17 cellular contexts compared by ENCODE assay signal in the genomic region with DNA sequence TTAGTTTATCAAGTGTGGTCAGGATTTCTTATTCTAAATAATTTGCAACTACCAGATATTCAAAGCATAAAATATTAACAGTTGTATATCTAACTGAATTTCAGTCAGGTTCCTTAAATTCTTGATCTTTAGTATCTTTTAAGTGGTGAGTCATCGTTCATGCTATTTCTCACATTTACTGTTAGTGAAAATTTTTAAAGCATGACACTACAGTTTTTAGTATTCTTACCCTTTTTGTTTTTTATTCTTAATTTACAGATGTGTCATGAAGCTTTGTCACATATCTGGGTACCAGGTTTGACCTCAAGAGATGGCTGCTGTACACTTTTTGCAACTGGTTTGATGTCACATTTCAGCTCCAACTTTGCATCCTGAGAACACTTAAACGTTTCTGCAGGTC. TPM values are rescaled to one million over a fixed set of nuclear protein-coding genes. Genes with fewer than 3 reads are reported as not detected.
A peak's percentile ranks its signal among the peaks of the same experiment; 100 is the strongest.
DNase-seq lines count a peak whose midpoint lies in the region; ATAC-seq, FAIRE-seq and TF ChIP-seq lines count a peak whose summit lies in the region.
"Had no signal": no experiment of that assay in that cellular context is flagged by ENCODE, and none has a peak within 500 bp of the region (broad histone marks: within the 10 kb centered on the region; RNA-seq: fewer than 3 reads in every experiment).

No MANE protein-coding gene starts in this region.

- ATAC-seq in Right ventricle myocardium inferior = no peak
- ATAC-seq in GM12878 = no peak
- no peak for ATAC-seq in HG02610 (IDR thresholded peaks at IDR 0.05; ENCODE audit: unreplicated experiment)

- no TSS peak for BruUV-seq in GM12878 (replicated peaks; lab: Mats Ljungman, UMichigan)
- BruUV-seq in Caco-2 (replicated peaks; lab: Mats Ljungman, UMichigan) = no TSS peak

- no peak for FAIRE-seq in GM12878 (lab: Jason Lieb, UNC)
- FAIRE-seq: frontal cortex had no signal

- H3K4me2 ChIP-seq in GM12878 (ENCODE audit: control insufficient read depth, insufficient read depth) = no peak overlapping the region

- H3K9me3 Mint-ChIP-seq in stimulated activated naive CD8-positive, alpha-beta T cell treated with anti-CD3 and anti-CD28 coated beads, Interleukin-15, Interleukin-2, amounts not matched to agents 100 ng/mL and 50 ng/mL, for 24 hours = no peaks in the 10 kb centered on the region
- H3K9me3 Mint-ChIP-seq in Caco-2 (ENCODE audit: unreplicated experiment) = no peaks in the 10 kb centered on the region
- H3K9me3 Mint-ChIP-seq: activated CD4-positive, alpha-beta T cell treated with anti-CD3 and anti-CD28 coated beads, Interleukin-2, amount 10 ng/mL, durations not matched to agents 7 days and 5 days had no signal

- TF ChIP-seq EP300 in GM12878 (IDR thresholded peaks at IDR 0.05; ENCODE audit: borderline replicate concordance in 1 of 2, control insufficient read depth in 1 of 2, low read depth in 2 of 2, low read length in 2 of 2) = no peak

- CTCF ChIA-PET in GM12878 (lab: Yijun Ruan, JAX) = interaction anchor here (1.3 kb wide), 1 partner anchor 88 kb away, joined by 4 read pairs; no protein-coding TSS in a partner anchor
- CTCF ChIA-PET in Caco-2 (lab: Charles Lee) = no interaction called here

- RAD21 ChIA-PET in GM12878 (lab: Charles Lee; ENCODE audit: unreplicated experiment) = interaction anchor here (1.0 kb wide), 1 partner anchor 22 kb away, joined by 3 read pairs; a partner anchor contains a TSS

- H3K27ac ChIP-seq in left ventricle myocardium inferior (replicated peaks) = peak overlapping the region; percentile 76
- peak overlapping the region; percentile 69; the same call in 1 of the 2 replicates for H3K27ac ChIP-seq in HUES6 (ENCODE audit: low read depth, low read length)
- H3K27ac ChIP-seq in GM12878 (ENCODE audit: control insufficient read depth, insufficient read depth) = no peak overlapping the region
- H3K27ac ChIP-seq: neutrophil, vagina had no signal

- TF ChIP-seq POLR2A in GM12878 (IDR thresholded peaks at IDR 0.05; ENCODE audit: low read depth, low read length) = no peak

- in situ Hi-C loops in GM12878 (cut with MboI) = no loop called here

- peak overlapping the region; percentile 65 for H3K27ac Mint-ChIP-seq in stimulated activated naive CD8-positive, alpha-beta T cell treated with anti-CD3 and anti-CD28 coated beads, Interleukin-15, Interleukin-2, amounts not matched to agents 100 ng/mL and 50 ng/mL, for 24 hours
- no peak overlapping the region for H3K27ac Mint-ChIP-seq in Caco-2 (ENCODE audit: unreplicated experiment)

- SMC1A ChIA-PET in GM12878 (lab: Charles Lee; ENCODE audit: uncharacterized antibody, unreplicated experiment) = interaction anchor here (0.9 to 3.5 kb wide), 4 partner anchors 11 to 201 kb away, joined by 3 to 14 read pairs (median 6); a partner anchor contains a TSS

- no peaks in the 10 kb centered on the region for H3K27me3 Mint-ChIP-seq in stimulated activated naive CD8-positive, alpha-beta T cell treated with anti-CD3 and anti-CD28 coated beads, Interleukin-15, Interleukin-2, amounts not matched to agents 100 ng/mL and 50 ng/mL, for 24 hours
- H3K27me3 Mint-ChIP-seq in Caco-2 (ENCODE audit: insufficient read depth, unreplicated experiment) = no peaks in the 10 kb centered on the region
- H3K27me3 Mint-ChIP-seq: activated CD4-positive, alpha-beta T cell treated with anti-CD3 and anti-CD28 coated beads, Interleukin-2, amount 10 ng/mL, durations not matched to agents 7 days and 5 days had no signal

- H3K79me2 ChIP-seq in GM12878 (ENCODE audit: control insufficient read depth, insufficient read depth, low read length) = peaks cover 4% of the 10 kb centered on the region

- H3K9me3 ChIP-seq in left ventricle myocardium inferior (replicated peaks) = no peaks in the 10 kb centered on the region
- H3K9me3 ChIP-seq in HUES6 (ENCODE audit: control insufficient read depth, insufficient read depth, low read depth, low read length) = no peaks in the 10 kb centered on the region
- H3K9me3 ChIP-seq in GM12878 (replicated peaks; ENCODE audit: control insufficient read depth, insufficient read depth, low read length) = no peaks in the 10 kb centered on the region
- H3K9me3 ChIP-seq in Caco-2 = no peaks in the 10 kb centered on the region
- H3K9me3 ChIP-seq: neutrophil, vagina had no signal

- TF ChIP-seq RAD21 in GM12878 (IDR thresholded peaks at IDR 0.05; ENCODE audit: insufficient read depth, low read depth, low read length) = no peak

- no peak for DNase-seq in left ventricle myocardium inferior
- no peak for DNase-seq in Right ventricle myocardium inferior (ENCODE audit: missing footprints)
- no peak for DNase-seq in GM12878 (ENCODE audit: low read depth, low spot score)
- DNase-seq in Caco-2 = no peak
- DNase-seq: activated CD4-positive, alpha-beta T cell treated with anti-CD3 and anti-CD28 coated beads, Interleukin-2, amount 10 ng/mL, durations not matched to agents 7 days and 5 days; activated gamma-delta T cell treated with Interleukin-2 at 50 U/mL for 16 hours; C1 segment of cervical spinal cord; H7; NCI-H1048; NCI-H2171 treated with DMSO at 0.1 percent for 48 hours had no signal

- no peak for TF ChIP-seq CTCF in left ventricle myocardium inferior (IDR thresholded peaks at IDR 0.05; ENCODE audit: borderline replicate concordance)
- TF ChIP-seq CTCF in GM12878 (IDR thresholded peaks at IDR 0.05 in 2 of 3, conservative IDR thresholded peaks at IDR 0.05 in 1 of 3; ENCODE audit: control insufficient read depth in 2 of 3, extremely low read depth in 1 of 3, insufficient read depth in 1 of 3, low read depth in 3 of 3, low read length in 3 of 3) = no peak
- no peak for TF ChIP-seq CTCF in Caco-2 (IDR thresholded peaks at IDR 0.05; ENCODE audit: insufficient read depth in 1 of 2, low read depth in 1 of 2, low read length in 1 of 2, severe bottlenecking in 1 of 2, unreplicated experiment in 1 of 2)

- WGBS in GM12878 (ENCODE audit: insufficient coverage, insufficient replicate concordance, low lambda C conversion rate, missing lambda C conversion rate) = 6% methylated on average over 2 of the region's 2 CpGs

- H3K4me3 ChIP-seq in left ventricle myocardium inferior (no peak overlapping the region), HUES6 (ENCODE audit: low read depth, low read length) (no peak overlapping the region), GM12878 (no peak overlapping the region), Caco-2 (ENCODE audit: low read depth, low read length) (no peak overlapping the region)
- H3K4me3 ChIP-seq: skin epidermis, vagina had no signal

- no peaks in the 10 kb centered on the region; the same call in 1 of the 2 replicates for H4K20me1 ChIP-seq in GM12878 (ENCODE audit: control insufficient read depth, insufficient read depth)

- intact Hi-C loops in left ventricle myocardium inferior (cut with micrococcal nuclease) (no loop called here), Right ventricle myocardium inferior (cut with DNase I) (no loop called here), GM12878 (cut with micrococcal nuclease; ENCODE audit: unreplicated experiment) (no loop called here), Caco-2 (cut with micrococcal nuclease; ENCODE audit: unreplicated experiment) (no loop called here)

- POLR2A ChIA-PET in GM12878 (lab: Charles Lee) (interaction anchor here (1.2 kb wide), 1 partner anchor 23 kb away, joined by 5 read pairs; a partner anchor contains a TSS), Caco-2 (lab: Charles Lee) (no interaction called here)

- peaks cover 33% of the 10 kb centered on the region for H3K4me1 Mint-ChIP-seq in stimulated activated naive CD8-positive, alpha-beta T cell treated with anti-CD3 and anti-CD28 coated beads, Interleukin-15, Interleukin-2, amounts not matched to agents 100 ng/mL and 50 ng/mL, for 24 hours (ENCODE audit: low read depth)
- no peaks in the 10 kb centered on the region for H3K4me1 Mint-ChIP-seq in Caco-2 (ENCODE audit: low read depth, unreplicated experiment)

- H3K9ac ChIP-seq in HUES6 (ENCODE audit: low read length) (no peak overlapping the region), GM12878 (ENCODE audit: control insufficient read depth, insufficient read depth, low read length) (no peak overlapping the region)

- no peak overlapping the region for H3K4me3 Mint-ChIP-seq in stimulated activated naive CD8-positive, alpha-beta T cell treated with anti-CD3 and anti-CD28 coated beads, Interleukin-15, Interleukin-2, amounts not matched to agents 100 ng/mL and 50 ng/mL, for 24 hours
- no peak overlapping the region for H3K4me3 Mint-ChIP-seq in Caco-2 (ENCODE audit: unreplicated experiment)
- H3K4me3 Mint-ChIP-seq: activated CD4-positive, alpha-beta T cell treated with anti-CD3 and anti-CD28 coated beads, Interleukin-2, amount 10 ng/mL, durations not matched to agents 7 days and 5 days had no signal

- peaks cover 72% of the 10 kb centered on the region for H3K36me3 Mint-ChIP-seq in stimulated activated naive CD8-positive, alpha-beta T cell treated with anti-CD3 and anti-CD28 coated beads, Interleukin-15, Interleukin-2, amounts not matched to agents 100 ng/mL and 50 ng/mL, for 24 hours (ENCODE audit: low read depth)
- H3K36me3 Mint-ChIP-seq in Caco-2 (ENCODE audit: insufficient read depth, unreplicated experiment) = peaks cover 89% of the 10 kb centered on the region

- H3K36me3 ChIP-seq in left ventricle myocardium inferior = peaks cover 92% of the 10 kb centered on the region
- H3K36me3 ChIP-seq in HUES6 (ENCODE audit: control insufficient read depth, insufficient read depth, low read length) = peaks cover 99% of the 10 kb centered on the region
- peaks cover 18 to 42% of the 10 kb centered on the region in 2 experiments for H3K36me3 ChIP-seq in GM12878 (ENCODE audit: control insufficient read depth in 2 of 2, insufficient read depth in 2 of 2, low read length in 1 of 2)
- 0 out of 2 replicates have a peak, but pooled peaks cover 1% of the 10 kb centered on the region for H3K36me3 ChIP-seq in Caco-2 (ENCODE audit: control insufficient read depth, insufficient read depth, low read length)

- no peak overlapping the region for H2AFZ ChIP-seq in GM12878 (ENCODE audit: control insufficient read depth, low read depth, low read length)

- H3K27me3 ChIP-seq in left ventricle myocardium inferior (ENCODE audit: low read depth) (no peaks in the 10 kb centered on the region), HUES6 (ENCODE audit: control insufficient read depth, insufficient read depth, low read length) (no peaks in the 10 kb centered on the region), GM12878 (replicated peaks in 1 of 2; ENCODE audit: control insufficient read depth in 2 of 2, insufficient read depth in 2 of 2, low read length in 1 of 2) (no peaks in the 10 kb centered on the region), Caco-2 (replicated peaks; ENCODE audit: control insufficient read depth, insufficient read depth, low read length) (no peaks in the 10 kb centered on the region)
- H3K27me3 ChIP-seq: neutrophil, vagina had no signal

- H3K4me1 ChIP-seq in left ventricle myocardium inferior (peaks cover 34% of the 10 kb centered on the region), HUES6 (ENCODE audit: control insufficient read depth, insufficient read depth, low read length) (peaks cover 40% of the 10 kb centered on the region), GM12878 (ENCODE audit: control insufficient read depth, insufficient read depth, low read length) (no peaks in the 10 kb centered on the region), Caco-2 (no peaks in the 10 kb centered on the region)

RNA-seq across cellular contexts. Expression of a gene that starts 12.7 kb away (rescaled TPM):
- total RNA-seq in left ventricle myocardium inferior (61.5 TPM), Right ventricle myocardium inferior (65.7 TPM), GM12878 (2014; rRNA removed) (46.0 and 49.2 TPM in 2 replicates), GM12878 (2014; rRNA removed; fragmentation: Illumina TruSeq; extraction: Trizol) (44.4 and 47.6 TPM in 2 replicates), GM12878 (2021) (46.1 and 46.4 TPM in 2 replicates), Caco-2 (2022) (59.4 and 68.4 TPM in 2 replicates)
- 19.5 and 25.0 TPM in 2 replicates for total RNA-seq in GM12878 (2013; cell fraction: nucleolus; rRNA removed)
- polyA plus RNA-seq in GM12878 (2011; ENCODE audit: low read depth) = 23.2 TPM
- polyA plus RNA-seq in GM12878 (2011; rRNA removed) (72.3 and 83.8 TPM in 2 replicates), GM12878 (2014; fragmentation: Illumina TruSeq; extraction: Trizol) (60.1 and 80.9 TPM in 2 replicates), GM12878 (2014; fragmentation: Nextera tagmentation; extraction: Ambion mirVana) (10 to 100 TPM in 1 of 2 experiments, 1 to 10 TPM in 1; 7.5 to 16.3 TPM), GM12878 (2014; rRNA removed) (47.3 and 53.2 TPM in 2 replicates), GM12878 (2016; fragmentation: Nextera tagmentation; extraction: Ambion mirVana) (10 to 100 TPM; 59.5 to 66.5 TPM)
- 31.8 and 33.8 TPM in 2 replicates for polyA plus RNA-seq in GM12878 (2011; cell fraction: cytosol; rRNA removed)
- 9.8 and 14.3 TPM in 2 replicates for polyA plus RNA-seq in GM12878 (2011; cell fraction: nucleus; rRNA removed)
- 34.2 and 37.9 TPM in 2 replicates for polyA plus RNA-seq in GM12878 (2012)
- 29.7 and 40.2 TPM in 2 replicates for polyA minus RNA-seq in GM12878 (2011; rRNA and poly(A)+ RNA removed)
- polyA minus RNA-seq in GM12878 (2011; cell fraction: cytosol; rRNA and poly(A)+ RNA removed) = 13.1 and 15.3 TPM in 2 replicates
- polyA minus RNA-seq in GM12878 (2011; cell fraction: nucleus; rRNA and poly(A)+ RNA removed) = 6.3 and 12.3 TPM in 2 replicates

RNA-seq across cellular contexts. Expression of a gene that starts 22.4 kb away (rescaled TPM):
- total RNA-seq in left ventricle myocardium inferior = 696 TPM
- total RNA-seq in Right ventricle myocardium inferior = 776 TPM
- total RNA-seq in GM12878 (2013; cell fraction: nucleolus; rRNA removed) = 71.8 and 94.8 TPM in 2 replicates
- 489 and 509 TPM in 2 replicates for total RNA-seq in GM12878 (2014; rRNA removed)
- total RNA-seq in GM12878 (2014; rRNA removed; fragmentation: Illumina TruSeq; extraction: Trizol) = 562 and 579 TPM in 2 replicates
- 240 and 265 TPM in 2 replicates for total RNA-seq in GM12878 (2021)
- polyA plus RNA-seq in GM12878 (2011; ENCODE audit: low read depth) = 1,030 TPM
- polyA plus RNA-seq in GM12878 (2011; rRNA removed) = 792 and 854 TPM in 2 replicates
- 403 and 560 TPM in 2 replicates for polyA plus RNA-seq in GM12878 (2011; cell fraction: cytosol; rRNA removed)
- 255 and 303 TPM in 2 replicates for polyA plus RNA-seq in GM12878 (2011; cell fraction: nucleus; rRNA removed)
- polyA plus RNA-seq in GM12878 (2012) = 414 and 499 TPM in 2 replicates
- polyA plus RNA-seq in GM12878 (2014; fragmentation: Illumina TruSeq; extraction: Trizol) = 870 and 924 TPM in 2 replicates
- 1,000 to 10,000 TPM; 1,576 to 1,578 TPM for polyA plus RNA-seq in GM12878 (2014; fragmentation: Nextera tagmentation; extraction: Ambion mirVana)
- polyA plus RNA-seq in GM12878 (2014; rRNA removed) = 560 and 672 TPM in 2 replicates
- 1,000 to 10,000 TPM in 1 of 2 experiments, 100 to 1,000 TPM in 1; 982 to 1,132 TPM for polyA plus RNA-seq in GM12878 (2016; fragmentation: Nextera tagmentation; extraction: Ambion mirVana)
- 196 and 265 TPM in 2 replicates for polyA minus RNA-seq in GM12878 (2011; rRNA and poly(A)+ RNA removed)
- 56.5 and 92.9 TPM in 2 replicates for polyA minus RNA-seq in GM12878 (2011; cell fraction: cytosol; rRNA and poly(A)+ RNA removed)
- polyA minus RNA-seq in GM12878 (2011; cell fraction: nucleus; rRNA and poly(A)+ RNA removed) = 37.0 and 59.0 TPM in 2 replicates
- total RNA-seq in Caco-2 (2022) = 176 and 192 TPM in 2 replicates
